In genomic region chr14:94132285-94132887, GRCh38 we compare ENCODE assay signal across 1 cellular context.
TF ChIP-seq lines count a peak whose summit lies in the region.

No MANE protein-coding gene starts in this region.

TF ChIP-seq in H1, 55 proteins besides CTCF, POLR2A, EP300 and RAD21:
- TF ChIP-seq SP1 (IDR thresholded peaks at IDR 0.05; ENCODE audit: low read depth, low read length) (no peak), YY1 (IDR thresholded peaks at IDR 0.05; ENCODE audit: low read depth, low read length) (no peak), CBX8 (IDR thresholded peaks at IDR 0.05; ENCODE audit: borderline replicate concordance, low read depth, low read length) (no peak), ATF3 (IDR thresholded peaks at IDR 0.05; ENCODE audit: insufficient read depth, low read depth, low read length) (no peak), EZH2 (IDR thresholded peaks at IDR 0.05; ENCODE audit: low read depth, low read length, severe bottlenecking) (no peak), MAFK (IDR thresholded peaks at IDR 0.05; ENCODE audit: low read depth, low read length) (peak; percentile 73), POLR2AphosphoS5 (IDR thresholded peaks at IDR 0.05; ENCODE audit: low read depth, low read length) (no peak), JUND (IDR thresholded peaks at IDR 0.05; ENCODE audit: low read length) (0 out of 2 replicates have a peak, but pooled peaks have one; percentile 33), RNF2 (IDR thresholded peaks at IDR 0.05; ENCODE audit: borderline replicate concordance, low read depth, low read length, missing control alignments, poor library complexity, severe bottlenecking) (no peak), SAP30 (IDR thresholded peaks at IDR 0.05; ENCODE audit: insufficient read depth, insufficient replicate concordance, low read length) (no peak), JUN (IDR thresholded peaks at IDR 0.05; ENCODE audit: low read depth, low read length) (no peak), TBP (IDR thresholded peaks at IDR 0.05; ENCODE audit: low read depth, low read length) (no peak), NANOG (IDR thresholded peaks at IDR 0.05; ENCODE audit: insufficient read depth, low read depth, low read length, poor library complexity, severe bottlenecking) (no peak), CTBP2 (IDR thresholded peaks at IDR 0.05; ENCODE audit: borderline replicate concordance, insufficient read depth, insufficient read length, low read length) (no peak), ZNF274 (IDR thresholded peaks at IDR 0.05; ENCODE audit: borderline replicate concordance, extremely low read depth, low read length) (no peak), CEBPB (IDR thresholded peaks at IDR 0.05; ENCODE audit: low read depth, low read length) (no peak), SIN3A (conservative IDR thresholded peaks at IDR 0.05 in 1 of 2, IDR thresholded peaks at IDR 0.05 in 1 of 2; ENCODE audit: low read depth in 1 of 2, low read length in 2 of 2) (no peak), BACH1 (IDR thresholded peaks at IDR 0.05; ENCODE audit: low read length) (peak; percentile 96), CREB1 (IDR thresholded peaks at IDR 0.05) (no peak), SIRT6 (IDR thresholded peaks at IDR 0.05; ENCODE audit: low read length) (no peak)
